10 cellular contexts compared by ENCODE assay signal in genomic region chr3:5787863-5788488, GRCh38.
DNase-seq lines count a peak whose midpoint lies in the region; ATAC-seq, FAIRE-seq and TF ChIP-seq lines count a peak whose summit lies in the region.
"Had no signal": no experiment of that assay in that cellular context is flagged by ENCODE, and none has a peak within 500 bp of the region (broad histone marks: within the 10 kb centered on the region; RNA-seq: fewer than 3 reads in every experiment).

No MANE protein-coding gene starts in this region.

- TF ChIP-seq CTCF in A549 (IDR thresholded peaks at IDR 0.05), result peak; percentile 31

- CTCF ChIA-PET in A549 (lab: Yijun Ruan, JAX), result interaction anchor here (1.0 to 1.3 kb wide), 2 partner anchors 9 to 40 kb away, joined by 3 read pairs; no protein-coding TSS in a partner anchor

- DNase-seq in A549 (ENCODE audit: low read depth in 1 of 2, low spot score in 1 of 2) (peak in 1 of 2 experiments; percentile 24), MG63 (peak; percentile 2), amygdala (lab: John Stamatoyannopoulos, UW) (peak in 46 of 56 donors; percentile 1 to 74 (median 24)), left kidney (ENCODE audit: low read depth, low spot score) (peak; percentile 81), kidney glomerular epithelial cell (lab: John Stamatoyannopoulos, UW) (no peak)
- no peak for DNase-seq in activated CD4-positive, alpha-beta T cell treated with anti-CD3 and anti-CD28 coated beads, Interleukin-2, amount 50 U/mL, for 48 hours

- peak; percentile 11 to 54 for TF ChIP-seq RAD21 in A549 (conservative IDR thresholded peaks at IDR 0.05 in 1 of 2, IDR thresholded peaks at IDR 0.05 in 1 of 2)

- WGBS in A549 (ENCODE audit: missing lambda C conversion rate), result 6% methylated on average over 6 of the region's 6 CpGs

- 0 out of 3 replicates have a peak, but pooled peaks cover 9% of the 10 kb centered on the region for H3K4me1 ChIP-seq in A549

- H3K27ac ChIP-seq in A549, result no peak overlapping the region

- TF ChIP-seq POLR2A in A549 (IDR thresholded peaks at IDR 0.05; ENCODE audit: low read length), result no peak

- H3K9me3 ChIP-seq in A549 (no peaks in the 10 kb centered on the region), MG63 (no peaks in the 10 kb centered on the region)

- no peak overlapping the region for H3K4me3 ChIP-seq in A549
- no peak overlapping the region for H3K4me3 ChIP-seq in MG63

- 0 out of 3 replicates have a peak overlapping the region, but pooled peaks have one; percentile 3 for H3K4me2 ChIP-seq in A549

- peak; percentile 76 to 91 for ATAC-seq in A549
- ATAC-seq in GM21360 (IDR thresholded peaks at IDR 0.05; ENCODE audit: unreplicated experiment), result no peak
- ATAC-seq in GM21825 (IDR thresholded peaks at IDR 0.05; ENCODE audit: unreplicated experiment), result no peak

- no peaks in the 10 kb centered on the region for H3K27me3 ChIP-seq in MG63

- FAIRE-seq in A549 (lab: Jason Lieb, UNC), result no peak
- FAIRE-seq: bronchial epithelial cell, HTR-8/SVneo had no signal

- no peak for TF ChIP-seq EP300 in A549 (IDR thresholded peaks at IDR 0.05)

- POLR2A ChIA-PET in A549 (lab: Yijun Ruan, JAX), result no interaction called here

- H3K36me3 ChIP-seq in MG63, result no peaks in the 10 kb centered on the region

TF ChIP-seq in A549, 52 proteins besides CTCF, POLR2A, EP300 and RAD21:
- no peak for TF ChIP-seq TFCP2L1 (CRISPR knock-in tag; IDR thresholded peaks at IDR 0.05)
- TF ChIP-seq SMC3 (IDR thresholded peaks at IDR 0.05), result peak; percentile 18; the same call in 1 of the 3 replicates

Comparison
In these comparisons a context has a peak if more than half of its experiments do, and no peak if none do; other contexts are left out.
1. ATAC-seq: peak in A549 (2 of 2); none in GM21360 (single experiment) and GM21825 (single experiment).
2. DNase-seq: peak in MG63 (single experiment), amygdala (46 of 56) and left kidney (single experiment); none in activated CD4-positive, alpha-beta T cell treated with anti-CD3 and anti-CD28 coated beads, Interleukin-2, amount 50 U/mL, for 48 hours (0 of 2) and kidney glomerular epithelial cell (single experiment).